15 cellular contexts compared by ENCODE assay signal in the genomic region with DNA sequence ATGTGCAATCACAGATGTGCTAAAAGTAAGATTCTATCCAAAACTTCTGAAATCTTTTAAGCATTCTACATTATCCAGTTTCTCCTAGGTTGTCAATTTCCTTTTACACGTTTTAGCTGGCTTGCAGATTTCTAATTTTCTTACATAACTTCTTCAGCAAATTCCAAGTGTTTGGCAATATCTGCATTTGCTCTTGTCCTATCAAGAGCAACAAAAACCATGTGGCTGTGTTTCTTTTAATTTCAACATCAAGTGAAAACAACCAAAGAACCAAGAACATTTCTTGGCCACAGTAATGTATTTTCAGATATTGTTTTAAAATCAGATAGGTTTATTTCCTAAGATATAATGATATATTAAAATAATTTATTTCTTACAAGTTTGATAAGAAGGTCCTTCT.
DNase-seq lines count a peak whose midpoint lies in the region; ATAC-seq and TF ChIP-seq lines count a peak whose summit lies in the region.
"Had no signal": no experiment of that assay in that cellular context is flagged by ENCODE, and none has a peak within 500 bp of the region (broad histone marks: within the 10 kb centered on the region; RNA-seq: fewer than 3 reads in every experiment).

No MANE protein-coding gene starts in this region.

- H3K36me3 ChIP-seq in heart left ventricle (no peaks in the 10 kb centered on the region), gastrocnemius medialis (no peaks in the 10 kb centered on the region), spleen (no peaks in the 10 kb centered on the region)

- intact Hi-C loops in Right ventricle myocardium superior (cut with DNase I): no loop called here
- intact Hi-C loops in heart left ventricle (cut with DNase I): loop anchor here in 2 of 10 donors (5.0 to 10.0 kb wide), 2 partner anchors 234 to 283 kb away; a partner anchor contains a TSS
- intact Hi-C loops in gastrocnemius medialis (cut with DNase I; ENCODE audit: low total_unique reads): loop anchor here (10.0 kb wide), 1 partner anchor 304 kb away; a partner anchor contains a TSS
- intact Hi-C loops in dorsolateral prefrontal cortex (cut with DNase I): no loop called here
- intact Hi-C loops in spleen (cut with DNase I; ENCODE audit: low total_unique reads): no loop called here

- TF ChIP-seq POLR2A in heart left ventricle (IDR thresholded peaks at IDR 0.05): no peak
- no peak for TF ChIP-seq POLR2A in gastrocnemius medialis (IDR thresholded peaks at IDR 0.05)
- no peak for TF ChIP-seq POLR2A in spleen (IDR thresholded peaks at IDR 0.05)

- in situ Hi-C loops in gastrocnemius medialis (cut with MboI; ENCODE audit: low sequenced_read_pairs in 4 of 4): no loop called here

- DNase-seq in Right ventricle myocardium superior (no peak), heart left ventricle (no peak), fibroblast of pulmonary artery (ENCODE audit: low read depth) (peak; percentile 59), gastrocnemius medialis (no peak), dorsolateral prefrontal cortex (no peak), spleen (no peak)
- DNase-seq in NK-92 treated with Interleukin-12 subunit alpha and Interleukin-12 subunit beta, amount 100 ng/mL, for 24 hours (lab: John Stamatoyannopoulos, UW): no peak
- DNase-seq: C1 segment of cervical spinal cord, GDM1, NCI-H1417 treated with DMSO at 0.1 percent for 48 hours, NCI-H2029, NCI-H2171, NCI-H446 treated with DMSO at 0.1 percent for 48 hours, OCI-M1 had no signal

- H3K9me3 ChIP-seq in heart left ventricle: no peaks in the 10 kb centered on the region
- H3K9me3 ChIP-seq in gastrocnemius medialis: no peaks in the 10 kb centered on the region
- H3K9me3 ChIP-seq in spleen: no peaks in the 10 kb centered on the region

- ATAC-seq in Right ventricle myocardium superior (ENCODE audit: poor library complexity): peak; percentile 66
- no peak for ATAC-seq in heart left ventricle
- ATAC-seq in gastrocnemius medialis: peak; percentile 53 to 57
- ATAC-seq: K562 had no signal

- H3K4me3 ChIP-seq in heart left ventricle (no peak overlapping the region), fibroblast of pulmonary artery (replicated peaks; ENCODE audit: low read depth, low read length) (no peak overlapping the region), gastrocnemius medialis (no peak overlapping the region), dorsolateral prefrontal cortex (no peak overlapping the region), spleen (no peak overlapping the region)
- H3K4me3 ChIP-seq: K562 had no signal

- 0 to 67% (median 32%) methylated on average over 1 of the region's 1 CpG for WGBS in heart left ventricle, 4 donors
- 0 to 51% (median 29%) methylated on average over 1 of the region's 1 CpG for WGBS in spleen, 5 donors

- TF ChIP-seq CTCF in heart left ventricle (IDR thresholded peaks at IDR 0.05) (no peak), fibroblast of pulmonary artery (IDR thresholded peaks at IDR 0.05; ENCODE audit: low read length, missing control alignments) (no peak), gastrocnemius medialis (IDR thresholded peaks at IDR 0.05 in 4 of 5, conservative IDR thresholded peaks at IDR 0.05 in 1 of 5) (no peak), dorsolateral prefrontal cortex (IDR thresholded peaks at IDR 0.05 in 54 of 56, conservative IDR thresholded peaks at IDR 0.05 in 2 of 56; ENCODE audit: low read depth in 1 of 56, partially characterized antibody in 56 of 56) (no peak), spleen (IDR thresholded peaks at IDR 0.05 in 8 of 11, conservative IDR thresholded peaks at IDR 0.05 in 3 of 11) (no peak)

- H3K27ac ChIP-seq in heart left ventricle: peak overlapping the region in 2 of 12 donors; percentile 25 to 44
- H3K27ac ChIP-seq in gastrocnemius medialis: peak overlapping the region in 2 of 4 donors; percentile 37 to 50
- H3K27ac ChIP-seq in dorsolateral prefrontal cortex: peak overlapping the region in 2 of 59 donors; percentile 20 to 25
- no peak overlapping the region for H3K27ac ChIP-seq in spleen

- peaks cover 0 to 21% (median 0%) of the 10 kb centered on the region in 12 donors for H3K4me1 ChIP-seq in heart left ventricle
- H3K4me1 ChIP-seq in gastrocnemius medialis: peaks cover 5 to 6% of the 10 kb centered on the region in 2 donors
- peaks cover 0 to 5% (median 2%) of the 10 kb centered on the region in 6 donors for H3K4me1 ChIP-seq in spleen

- H3K27me3 ChIP-seq in heart left ventricle (no peaks in the 10 kb centered on the region), gastrocnemius medialis (no peaks in the 10 kb centered on the region), dorsolateral prefrontal cortex (no peaks in the 10 kb centered on the region), spleen (replicated peaks in 1 of 7) (no peaks in the 10 kb centered on the region)

Comparison
In these comparisons a context has a peak if more than half of its experiments do, and no peak if none do; other contexts are left out.
1. ATAC-seq: peak in Right ventricle myocardium superior (single experiment) and gastrocnemius medialis (2 of 2); none in heart left ventricle (0 of 4).